ENCODE assay signal across 21 cellular contexts in genomic region chr7:32255036-32255435, GRCh38.
DNase-seq lines count a peak whose midpoint lies in the region; ATAC-seq and TF ChIP-seq lines count a peak whose summit lies in the region.
"Had no signal": no experiment of that assay in that cellular context is flagged by ENCODE, and none has a peak within 500 bp of the region (broad histone marks: within the 10 kb centered on the region; RNA-seq: fewer than 3 reads in every experiment).

No MANE protein-coding gene starts in this region.

- DNase-seq in D341Med (ENCODE audit: low spot score) (peak; percentile 72), WERI-Rb-1 (peak; percentile 94), medulla oblongata (ENCODE audit: extremely low spot score) (no peak), OCI-M1 (lab: John Stamatoyannopoulos, UW) (no peak), HPDE6-E6E7 (ENCODE audit: extremely low spot score) (no peak), GM10266 (ENCODE audit: extremely low spot score) (no peak)
- DNase-seq: ACHN; activated CD4-positive, alpha-beta T cell treated with anti-CD3 and anti-CD28 coated beads for 4 hours; activated naive CD4-positive, alpha-beta T cell; anterior cingulate cortex; DMS53; glutamatergic neuron; NCI-H1105; sigmoid colon; stimulated activated CD4-positive, alpha-beta T cell treated with anti-CD3 and anti-CD28 coated beads, Interleukin-1b, Interleukin-23, amount 100 ng/mL, for 48 hours; upper lobe of right lung had no signal

- H3K9me3 ChIP-seq in WERI-Rb-1 (ENCODE audit: severe bottlenecking): no peaks in the 10 kb centered on the region
- H3K9me3 ChIP-seq: sigmoid colon, upper lobe of right lung had no signal

- no peak for TF ChIP-seq CTCF in WERI-Rb-1 (IDR thresholded peaks at IDR 0.05; ENCODE audit: low read depth, low read length)
- no peak for TF ChIP-seq CTCF in GM10266 (IDR thresholded peaks at IDR 0.05; ENCODE audit: control insufficient read depth, insufficient read depth, low read depth, missing control alignments)

- H3K27ac ChIP-seq in WERI-Rb-1: peak overlapping the region; percentile 94
- H3K27ac ChIP-seq: C4-2B, sigmoid colon, upper lobe of right lung had no signal

- no peaks in the 10 kb centered on the region for H3K36me3 ChIP-seq in WERI-Rb-1
- H3K36me3 ChIP-seq: sigmoid colon, upper lobe of right lung had no signal

- peak overlapping the region; percentile 7 for H3K4me3 ChIP-seq in WERI-Rb-1 (ENCODE audit: low read depth, low read length)
- H3K4me3 ChIP-seq: lung, sigmoid colon, upper lobe of right lung had no signal

- no peaks in the 10 kb centered on the region for H3K27me3 ChIP-seq in WERI-Rb-1 (ENCODE audit: insufficient read depth, low read depth, severe bottlenecking)
- H3K27me3 ChIP-seq: sigmoid colon, upper lobe of right lung had no signal

- ATAC-seq in GM19324 (IDR thresholded peaks at IDR 0.05; ENCODE audit: low FRiP score, unreplicated experiment) (peak; percentile 77), HG02852 (IDR thresholded peaks at IDR 0.05; ENCODE audit: unreplicated experiment) (peak; percentile 31)
- ATAC-seq: esophagus mucosa, upper lobe of right lung had no signal

Comparison
In these comparisons a context has a peak if more than half of its experiments do, and no peak if none do; other contexts are left out.
1. DNase-seq: peak in D341Med (single experiment) and WERI-Rb-1 (single experiment); none in medulla oblongata (single experiment), OCI-M1 (single experiment), HPDE6-E6E7 (single experiment) and GM10266 (single experiment).